ENCODE assay signal across 1 cellular context in genomic region chr3:78872195-78872594, GRCh38.
TF ChIP-seq lines count a peak whose summit lies in the region.

No MANE protein-coding gene starts in this region.

TF ChIP-seq in HepG2, 621 proteins besides CTCF, POLR2A, EP300 and RAD21 (continued from another document):
- TF ChIP-seq, protein P1, sequence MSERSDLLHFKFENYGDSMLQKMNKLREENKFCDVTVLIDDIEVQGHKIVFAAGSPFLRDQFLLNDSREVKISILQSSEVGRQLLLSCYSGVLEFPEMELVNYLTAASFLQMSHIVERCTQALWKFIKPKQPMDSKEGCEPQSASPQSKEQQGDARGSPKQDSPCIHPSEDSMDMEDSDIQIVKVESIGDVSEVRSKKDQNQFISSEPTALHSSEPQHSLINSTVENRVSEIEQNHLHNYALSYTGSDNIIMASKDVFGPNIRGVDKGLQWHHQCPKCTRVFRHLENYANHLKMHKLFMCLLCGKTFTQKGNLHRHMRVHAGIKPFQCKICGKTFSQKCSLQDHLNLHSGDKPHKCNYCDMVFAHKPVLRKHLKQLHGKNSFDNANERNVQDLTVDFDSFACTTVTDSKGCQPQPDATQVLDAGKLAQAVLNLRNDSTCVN (CRISPR knock-in tag; IDR thresholded peaks at IDR 0.05; ENCODE audit: borderline replicate concordance): peak; percentile 96
- peak; percentile 42; the same call in 1 of the 2 replicates for TF ChIP-seq CEBPG (CRISPR knock-in tag; IDR thresholded peaks at IDR 0.05)
